In genomic region chr15:95262866-95263564, GRCh38 we compare ENCODE assay signal across 1 cellular context.
A peak's percentile ranks its signal among the peaks of the same experiment; 100 is the strongest.
TF ChIP-seq lines count a peak whose summit lies in the region.

No MANE protein-coding gene starts in this region.

TF ChIP-seq in IMR-90, 13 proteins besides CTCF, POLR2A, EP300 and RAD21:
- TF ChIP-seq CEBPB (IDR thresholded peaks at IDR 0.05; ENCODE audit: low read depth, low read length): peak; percentile 58; the same call in 1 of the 2 replicates
- TF ChIP-seq MXI1 (IDR thresholded peaks at IDR 0.05; ENCODE audit: borderline replicate concordance, low read depth, low read length): no peak
